Comparison of ENCODE assay signal across 8 cellular contexts in the genomic region with DNA sequence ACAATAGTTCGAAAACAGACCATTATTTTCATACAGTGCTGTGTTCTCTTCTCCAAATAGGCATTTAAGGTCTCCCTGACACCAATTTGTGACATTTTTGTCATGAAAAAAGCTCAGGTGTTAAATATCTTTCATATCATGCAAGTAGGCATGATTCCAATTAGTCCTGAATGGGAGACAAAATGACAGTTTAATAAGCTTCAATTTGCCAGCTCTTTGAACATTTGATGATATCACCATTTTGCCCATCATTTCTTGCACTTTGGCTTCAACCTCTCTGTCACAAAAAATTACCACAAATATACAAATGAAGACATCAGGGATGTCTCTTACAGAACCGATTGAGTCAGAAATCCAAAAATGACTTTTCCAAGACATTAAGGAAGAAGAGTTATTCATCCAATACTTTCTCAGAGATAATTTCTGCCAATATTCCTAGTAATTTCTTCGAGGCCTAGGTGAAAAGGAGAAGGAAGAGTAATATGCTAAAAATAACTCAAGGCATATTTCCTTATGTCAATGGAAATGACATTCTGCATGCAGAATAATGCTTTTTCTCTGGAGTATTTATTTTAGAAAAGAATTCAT.
"Had no signal": no experiment of that assay in that cellular context is flagged by ENCODE, and none has a peak within 500 bp of the region (broad histone marks: within the 10 kb centered on the region; RNA-seq: fewer than 3 reads in every experiment).

No MANE protein-coding gene starts in this region.

- H3K27ac ChIP-seq: GM23248 had no signal

- H3K4me3 ChIP-seq: GM23248, HAP-1, K562 had no signal

- H3K36me3 ChIP-seq: HAP-1 had no signal

- H2AFZ ChIP-seq: GM23248 had no signal

- H3K4me1 ChIP-seq: HAP-1 had no signal

- DNase-seq: GOT3, H7, HFFc6, IMR-90 had no signal

- ATAC-seq: HCT116, K562 had no signal

- H3K9ac ChIP-seq: GM23248 had no signal

- H3K9me3 ChIP-seq: HAP-1 had no signal
